Comparison of ENCODE assay signal across 17 cellular contexts in genomic region chr6:119196732-119197131, GRCh38.
"Had no signal": no experiment of that assay in that cellular context is flagged by ENCODE, and none has a peak within 500 bp of the region (broad histone marks: within the 10 kb centered on the region; RNA-seq: fewer than 3 reads in every experiment).

No MANE protein-coding gene starts in this region.

- H3K9me3 Mint-ChIP-seq: activated naive CD8-positive, alpha-beta T cell treated with anti-CD3 and anti-CD28 coated beads, Interleukin-2, amount 10 ng/mL, durations not matched to agents 7 days and 5 days; naive B cell; stimulated activated naive CD8-positive, alpha-beta T cell treated with anti-CD3 and anti-CD28 coated beads, Interleukin-15, amount 100 ng/mL, for 72 hours had no signal

- H3K9me3 ChIP-seq: breast epithelium, heart left ventricle, pancreas, upper lobe of left lung had no signal

- H3K27ac Mint-ChIP-seq: activated CD8-positive, alpha-beta T cell treated with anti-CD3 and anti-CD28 coated beads, Interleukin-2, amount 10 ng/mL, durations not matched to agents 7 days and 5 days; activated naive CD8-positive, alpha-beta T cell treated with anti-CD3 and anti-CD28 coated beads, Interleukin-2, amount 10 ng/mL, durations not matched to agents 7 days and 5 days had no signal

- ATAC-seq: activated CD8-positive, alpha-beta T cell treated with anti-CD3 and anti-CD28 coated beads, Interleukin-2, amount 10 ng/mL, durations not matched to agents 7 days and 5 days; heart left ventricle; stimulated activated naive CD8-positive, alpha-beta T cell treated with anti-CD3 and anti-CD28 coated beads, Interleukin-15, amount 100 ng/mL, for 72 hours had no signal

- H3K27ac ChIP-seq: heart left ventricle, pancreas, upper lobe of left lung had no signal

- H3K4me3 ChIP-seq: breast epithelium, heart left ventricle, lung, pancreas, upper lobe of left lung had no signal

- H3K4me3 Mint-ChIP-seq: activated CD8-positive, alpha-beta T cell treated with anti-CD3 and anti-CD28 coated beads, Interleukin-2, amount 10 ng/mL, durations not matched to agents 7 days and 5 days; activated naive CD8-positive, alpha-beta T cell treated with anti-CD3 and anti-CD28 coated beads, Interleukin-2, amount 10 ng/mL, durations not matched to agents 7 days and 5 days; naive B cell; stimulated activated naive CD8-positive, alpha-beta T cell treated with anti-CD3 and anti-CD28 coated beads, Interleukin-15, amount 100 ng/mL, for 72 hours had no signal

- H3K27me3 ChIP-seq: breast epithelium, heart left ventricle, pancreas, upper lobe of left lung had no signal

- H3K4me1 Mint-ChIP-seq: naive B cell; stimulated activated naive CD8-positive, alpha-beta T cell treated with anti-CD3 and anti-CD28 coated beads, Interleukin-15, amount 100 ng/mL, for 72 hours had no signal

- DNase-seq: activated CD4-positive, alpha-beta T cell treated with anti-CD3 and anti-CD28 coated beads for 48 hours; activated CD8-positive, alpha-beta memory T cell treated with anti-CD3 and anti-CD28 coated beads, Interleukin-2, amount 50 U/mL, for 48 hours; activated CD8-positive, alpha-beta T cell treated with anti-CD3 and anti-CD28 coated beads, Interleukin-2, amount 10 ng/mL, durations not matched to agents 7 days and 5 days; activated naive CD8-positive, alpha-beta T cell treated with anti-CD3 and anti-CD28 coated beads, Interleukin-2, amount 10 ng/mL, durations not matched to agents 7 days and 5 days; anterior cingulate cortex; cerebellar nuclear complex; effector CD8-positive, alpha-beta T cell; foreskin melanocyte; heart left ventricle; naive B cell; pancreas; stimulated activated CD4-positive, alpha-beta T cell treated with anti-CD3 and anti-CD28 coated beads, Interleukin-1b, Interleukin-23, amount 100 ng/mL, for 48 hours; stimulated activated naive CD8-positive, alpha-beta T cell treated with anti-CD3 and anti-CD28 coated beads, Interleukin-15, amount 100 ng/mL, for 72 hours; T-helper 9 cell; upper lobe of left lung had no signal

- H3K27me3 Mint-ChIP-seq: activated naive CD8-positive, alpha-beta T cell treated with anti-CD3 and anti-CD28 coated beads, Interleukin-2, amount 10 ng/mL, durations not matched to agents 7 days and 5 days; naive B cell; stimulated activated naive CD8-positive, alpha-beta T cell treated with anti-CD3 and anti-CD28 coated beads, Interleukin-15, amount 100 ng/mL, for 72 hours had no signal

- H3K4me1 ChIP-seq: breast epithelium, heart left ventricle had no signal

- H3K36me3 ChIP-seq: breast epithelium, pancreas had no signal
